8 cellular contexts compared by ENCODE assay signal in the genomic region with DNA sequence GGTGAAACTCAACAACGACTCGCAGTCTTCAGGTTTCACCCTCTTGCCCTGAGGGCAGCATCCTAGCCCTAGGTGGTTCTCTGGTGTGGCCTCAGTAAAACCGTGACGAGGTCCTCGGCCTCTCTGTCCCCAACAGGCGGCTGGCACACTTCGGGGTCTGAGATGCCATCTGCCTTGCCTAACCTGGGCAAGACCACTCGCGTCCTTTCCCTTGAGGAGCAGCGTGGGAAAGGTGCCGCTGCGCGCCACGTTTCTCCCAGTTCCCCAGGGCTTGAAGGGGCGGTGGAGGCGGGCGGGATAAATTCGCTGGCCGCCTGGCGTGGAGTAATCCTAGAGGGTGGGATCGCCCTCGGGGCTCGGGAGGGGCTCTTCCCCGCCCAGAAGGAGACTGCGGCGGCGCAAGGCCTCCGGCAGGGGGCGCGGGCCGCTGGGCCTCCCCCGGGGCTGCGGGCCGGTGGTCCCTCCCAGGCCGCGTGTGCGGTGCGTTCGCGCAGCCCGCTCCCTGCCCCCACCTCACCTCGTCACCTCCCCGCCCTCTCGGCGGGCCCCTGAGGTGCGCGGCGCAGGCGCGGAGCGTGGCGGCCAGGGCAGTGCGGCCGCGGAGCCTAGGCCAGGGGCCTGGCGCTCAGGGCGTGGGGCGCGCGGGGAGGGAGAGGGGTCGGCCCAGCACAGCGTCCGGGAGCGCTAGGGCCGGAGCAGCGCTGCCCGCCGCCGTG. TPM values are rescaled to one million over a fixed set of nuclear protein-coding genes. Genes with fewer than 3 reads are reported as not detected.
A peak's percentile ranks its signal among the peaks of the same experiment; 100 is the strongest.
DNase-seq lines count a peak whose midpoint lies in the region; ATAC-seq and TF ChIP-seq lines count a peak whose summit lies in the region.

ZNF639 (plus strand) TSS at position 551 of the 716 bp plus-strand sequence. CDS start 5,263 bp downstream, outside the sequence.

- peak within 1 kb of the TSS; percentile 100 for H3K18ac ChIP-seq in neuronal stem cell (ENCODE audit: low read length)

- H3K4me3 ChIP-seq in LNCaP clone FGC (ENCODE audit: low read depth, low read length) (peak within 1 kb of the TSS; percentile 87), neuronal stem cell (ENCODE audit: low read length in 2 of 2) (peak within 1 kb of the TSS; percentile 93 to 99)

- peak within 1 kb of the TSS; percentile 68 for H4K91ac ChIP-seq in neuronal stem cell (ENCODE audit: low read depth, low read length, poor library complexity)

- H3K4me2 ChIP-seq in neuronal stem cell (ENCODE audit: insufficient read depth, low read length, poor library complexity, severe bottlenecking) = peak within 1 kb of the TSS; percentile 84

- H2BK5ac ChIP-seq in neuronal stem cell (ENCODE audit: low read length) = peak within 1 kb of the TSS; percentile 94

- peak within 1 kb of the TSS; percentile 82 for H2BK15ac ChIP-seq in neuronal stem cell (ENCODE audit: low read length)

- no peaks in the 10 kb centered on the region for H3K79me1 ChIP-seq in neuronal stem cell (ENCODE audit: low read depth, low read length)

- no CpG with 5 or more reads among the region's 69 CpGs for WGBS in neuronal stem cell (ENCODE audit: extremely low coverage in 2 of 2, insufficient read length in 2 of 2, insufficient replicate concordance in 1 of 2), 2 donors

- H3K23ac ChIP-seq in neuronal stem cell (ENCODE audit: low read depth, low read length, poor library complexity) = peak within 1 kb of the TSS; percentile 97

- peak within 1 kb of the TSS; percentile 52 for H4K8ac ChIP-seq in neuronal stem cell (ENCODE audit: low read depth, low read length)

- H3K27me3 ChIP-seq in foreskin keratinocyte (no peaks in the 10 kb centered on the region), neuronal stem cell (ENCODE audit: control insufficient read depth in 3 of 3, insufficient read depth in 3 of 3, low read depth in 1 of 3, low read length in 3 of 3) (peaks cover 0 to 9% (median 0%) of the 10 kb centered on the region in 3 experiments)

- peak within 1 kb of the TSS; percentile 87 for H3K14ac ChIP-seq in neuronal stem cell (ENCODE audit: low read length)

- in situ Hi-C loops in G401 (cut with HindIII; ENCODE audit: low sequenced_read_pairs) = no loop called here

- H3K4ac ChIP-seq in neuronal stem cell (ENCODE audit: low read length) = no peak within 1 kb of the TSS

- no peak within 1 kb of the TSS for H2BK12ac ChIP-seq in neuronal stem cell (ENCODE audit: low read length)

- peak within 1 kb of the TSS; percentile 91 for H3K27ac ChIP-seq in foreskin keratinocyte
- H3K27ac ChIP-seq in neuronal stem cell (replicated peaks; ENCODE audit: low read length) = peak within 1 kb of the TSS; percentile 67

- ATAC-seq in foreskin keratinocyte = peak; percentile 81

- H2AFZ ChIP-seq in neuronal stem cell (ENCODE audit: low read length) = peak within 1 kb of the TSS; percentile 89

- peak within 1 kb of the TSS; percentile 98 for H3K9ac ChIP-seq in neuronal stem cell (ENCODE audit: low read depth, low read length, poor library complexity)

- H3K36me3 ChIP-seq in neuronal stem cell (replicated peaks in 1 of 2; ENCODE audit: control insufficient read depth in 2 of 2, insufficient read depth in 2 of 2, low read length in 2 of 2) = peaks cover 0 to 24% of the 10 kb centered on the region in 2 donors

- no peaks in the 10 kb centered on the region for H3K9me3 ChIP-seq in neuronal stem cell (replicated peaks in 1 of 2; ENCODE audit: control insufficient read depth in 2 of 2, insufficient read depth in 1 of 2, low read depth in 1 of 2, low read length in 2 of 2)

- H2AK5ac ChIP-seq in neuronal stem cell (ENCODE audit: low read depth, low read length) = peak within 1 kb of the TSS; percentile 78

- DNase-seq in G401 (ENCODE audit: low spot score) (peak; percentile 77), H4 (ENCODE audit: low spot score) (peak; percentile 81), LNCaP clone FGC (ENCODE audit: low read depth) (no peak), SHP77 (lab: John Stamatoyannopoulos, UW) (peak; percentile 83 to 88), activated gamma-delta T cell (lab: John Stamatoyannopoulos, UW) (peak; percentile 78), foreskin keratinocyte (peak; percentile 21 to 55), neuronal stem cell (ENCODE audit: low spot score) (peak; percentile 90)

- peak; percentile 67 for TF ChIP-seq CTCF in LNCaP clone FGC (IDR thresholded peaks at IDR 0.05; ENCODE audit: control insufficient read depth, extremely low read depth, insufficient read depth)
- TF ChIP-seq CTCF in foreskin keratinocyte (conservative IDR thresholded peaks at IDR 0.05) = peak; percentile 80
- TF ChIP-seq CTCF in subcutaneous adipose tissue (IDR thresholded peaks at IDR 0.05; ENCODE audit: low read depth) = no peak

- peak within 1 kb of the TSS; percentile 67 for H2BK120ac ChIP-seq in neuronal stem cell (ENCODE audit: low read depth, low read length)

- H3K4me1 ChIP-seq in foreskin keratinocyte (peaks cover 19% of the 10 kb centered on the region), neuronal stem cell (ENCODE audit: control insufficient read depth in 2 of 2, insufficient read depth in 1 of 2, low read depth in 1 of 2, low read length in 2 of 2) (peaks cover 2 to 3% of the 10 kb centered on the region in 2 donors)

RNA-seq across cellular contexts. Expression of gene ZNF639, which starts in this region (rescaled TPM):
- 70.7 and 86.4 TPM in 2 replicates for total RNA-seq in G401 (2014; rRNA removed; shearing (Covaris generic))
- total RNA-seq in H4 (2014; rRNA removed; shearing (Covaris generic)) = 71.2 and 76.8 TPM in 2 replicates
- total RNA-seq in foreskin keratinocyte (34.3 and 38.5 TPM in 2 replicates), subcutaneous adipose tissue (10 to 100 TPM; 36.5 to 46.5 (median 41.6) TPM)
- polyA plus RNA-seq in foreskin keratinocyte = 15.8 and 20.4 TPM in 2 replicates
- 36.1 TPM for polyA plus RNA-seq in neuronal stem cell (2013, experiment 1 of 2)
- 37.2 TPM for polyA plus RNA-seq in neuronal stem cell (2013, experiment 2 of 2)
